ENCODE assay signal across 8 cellular contexts in the genomic region with DNA sequence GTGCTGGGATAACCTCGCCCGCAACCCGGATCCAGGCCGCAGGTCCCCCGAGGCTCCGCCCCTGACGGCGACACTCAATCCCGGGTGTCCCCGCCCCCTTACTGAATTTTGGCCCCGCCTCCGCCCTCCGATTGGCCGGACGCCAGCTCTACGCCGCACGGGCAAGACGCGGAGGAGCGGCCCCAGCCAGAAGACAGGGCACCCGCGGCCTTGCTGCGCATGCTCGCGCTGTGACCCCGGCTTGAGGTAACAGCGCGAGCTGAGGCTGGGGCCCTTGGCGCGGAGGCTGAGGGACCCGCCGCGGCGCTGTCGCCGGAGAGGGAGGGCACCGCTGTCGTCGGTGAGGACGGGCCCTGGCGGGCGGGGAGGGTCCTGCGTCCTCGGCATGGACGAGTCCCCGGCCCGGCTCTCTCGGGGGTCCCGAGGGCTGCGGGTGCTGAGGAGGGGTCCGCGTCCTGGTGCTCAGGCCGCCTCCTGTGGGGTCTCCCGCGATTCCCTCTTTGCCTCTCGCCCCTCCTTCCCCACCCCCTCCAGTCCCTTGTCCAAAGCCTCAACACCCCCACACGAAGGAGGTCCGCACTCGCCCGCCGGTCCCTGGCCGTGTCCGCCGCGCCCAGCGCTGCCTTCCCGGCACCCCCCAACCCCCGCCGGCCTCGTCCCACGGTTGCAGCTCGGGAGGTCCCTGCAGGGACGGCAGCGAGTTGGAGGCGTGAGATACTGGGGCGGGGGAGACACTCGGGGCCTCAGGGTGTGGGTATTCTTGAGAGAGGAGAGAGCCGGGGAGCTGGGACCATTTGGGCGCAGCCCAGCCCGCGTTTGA. TPM values are rescaled to one million over a fixed set of nuclear protein-coding genes. Genes with fewer than 3 reads are reported as not detected.
DNase-seq lines count a peak whose midpoint lies in the region; ATAC-seq and TF ChIP-seq lines count a peak whose summit lies in the region.

A gene with protein sequence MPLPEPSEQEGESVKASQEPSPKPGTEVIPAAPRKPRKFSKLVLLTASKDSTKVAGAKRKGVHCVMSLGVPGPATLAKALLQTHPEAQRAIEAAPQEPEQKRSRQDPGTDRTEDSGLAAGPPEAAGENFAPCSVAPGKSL (plus strand): TSS at position 189 of the 820 bp plus-strand sequence. CDS start 13,235 bp downstream, outside the sequence.

- POLR2A ChIA-PET in SK-N-SH (lab: Yijun Ruan, JAX), result interaction anchor here (0.7 to 2.8 kb wide), 8 partner anchors 10 to 163 kb away, joined by 3 to 13 read pairs (median 4); a partner anchor contains a TSS

- H3K27ac ChIP-seq in SK-N-SH (ENCODE audit: low read depth in 2 of 2, low read length in 1 of 2), result peak within 1 kb of the TSS; percentile 93 to 94
- peak within 1 kb of the TSS; percentile 95 for H3K27ac ChIP-seq in suprapubic skin

- DNase-seq in GM06990 (ENCODE audit: extremely low read depth, insufficient read length) (peak; percentile 99), NCI-H1048 (lab: John Stamatoyannopoulos, UW) (peak; percentile 53), SK-N-SH (peak; percentile 95), germinal center (ENCODE audit: low spot score) (peak; percentile 94), nucleus accumbens (lab: John Stamatoyannopoulos, UW) (peak in 55 of 56 donors; percentile 75 to 99 (median 98)), suprapubic skin (ENCODE audit: low spot score in 2 of 2) (peak; percentile 98 to 99)
- DNase-seq in activated naive CD4-positive, alpha-beta T cell treated with anti-CD3 and anti-CD28 coated beads, Interleukin-2, amount 50 U/mL, for 16 hours, result peak; percentile 99

- H2AFZ ChIP-seq in SK-N-SH (ENCODE audit: low read depth), result peak within 1 kb of the TSS; percentile 96

- H3K36me3 ChIP-seq in GM06990 (ENCODE audit: control insufficient read depth, insufficient read depth, low read length) (no peaks in the 10 kb centered on the region), SK-N-SH (replicated peaks in 1 of 2; ENCODE audit: control insufficient read depth in 1 of 2, insufficient read depth in 2 of 2, low read length in 1 of 2) (peaks cover 0 to 4% of the 10 kb centered on the region in 2 experiments), suprapubic skin (no peaks in the 10 kb centered on the region)

- no peak for TF ChIP-seq POLR2A in suprapubic skin (IDR thresholded peaks at IDR 0.05)

- peak within 1 kb of the TSS; percentile 90 for H3K4me2 ChIP-seq in SK-N-SH

- H4K20me1 ChIP-seq in SK-N-SH (ENCODE audit: insufficient read depth), result no peaks in the 10 kb centered on the region

- whole genome bisulfite sequencing in SK-N-SH (ENCODE audit: low lambda C conversion rate), result 2% methylated on average over 41 of the region's 82 CpGs
- WGBS in suprapubic skin, result 0% methylated on average over 7 of the region's 82 CpGs

- no peak for TF ChIP-seq RAD21 in SK-N-SH (IDR thresholded peaks at IDR 0.05; ENCODE audit: low read length)

- peaks cover 12% of the 10 kb centered on the region for H3F3A ChIP-seq in SK-N-SH (replicated peaks; ENCODE audit: insufficient read depth)

- CTCF ChIA-PET in SK-N-SH (lab: Yijun Ruan, JAX), result interaction anchor here (0.8 to 4.1 kb wide), 11 partner anchors 11 to 246 kb away, joined by 3 to 27 read pairs (median 4); no protein-coding TSS in a partner anchor

- peak within 1 kb of the TSS; percentile 86 for H3K9ac ChIP-seq in SK-N-SH

- TF ChIP-seq CTCF in GM06990 (IDR thresholded peaks at IDR 0.05; ENCODE audit: insufficient read depth, low read length, poor library complexity, severe bottlenecking), result no peak
- TF ChIP-seq CTCF in SK-N-SH (IDR thresholded peaks at IDR 0.05), result no peak
- TF ChIP-seq CTCF in suprapubic skin (IDR thresholded peaks at IDR 0.05), result peak in 1 of 2 donors; percentile 6

- peak; percentile 60 for ATAC-seq in HG02571 (IDR thresholded peaks at IDR 0.05; ENCODE audit: unreplicated experiment)

- H3K4me1 ChIP-seq in SK-N-SH (ENCODE audit: control insufficient read depth in 1 of 2, insufficient read depth in 2 of 2, low read depth in 1 of 2, low read length in 1 of 2) (peaks cover 0 to 6% of the 10 kb centered on the region in 2 experiments; a peak in 1 of 4 replicates), suprapubic skin (peaks cover 16% of the 10 kb centered on the region)

- no peaks in the 10 kb centered on the region for H3K27me3 ChIP-seq in GM06990 (replicated peaks; ENCODE audit: control insufficient read depth, insufficient read depth, low read length)
- no peaks in the 10 kb centered on the region for H3K27me3 ChIP-seq in SK-N-SH (ENCODE audit: insufficient read depth)
- H3K27me3 ChIP-seq in suprapubic skin, result no peaks in the 10 kb centered on the region

- H3K4me3 ChIP-seq in GM06990 (replicated peaks; ENCODE audit: low read depth, low read length) (peak within 1 kb of the TSS; percentile 96), SK-N-SH (ENCODE audit: low read depth in 2 of 2, low read length in 1 of 2) (peak within 1 kb of the TSS; percentile 73 to 84), suprapubic skin (peak within 1 kb of the TSS; percentile 86)

- H3K79me2 ChIP-seq in SK-N-SH (ENCODE audit: insufficient read depth), result peaks cover 39% of the 10 kb centered on the region

- no peaks in the 10 kb centered on the region for H3K9me3 ChIP-seq in SK-N-SH
- no peaks in the 10 kb centered on the region for H3K9me3 ChIP-seq in suprapubic skin

- H3K9me2 ChIP-seq in SK-N-SH, result no peaks in the 10 kb centered on the region

- TF ChIP-seq EP300 in SK-N-SH (IDR thresholded peaks at IDR 0.05; ENCODE audit: borderline replicate concordance in 1 of 2, low read depth in 1 of 2, low read length in 1 of 2), result no peak; a peak in 1 of 4 replicates
- TF ChIP-seq EP300 in suprapubic skin (IDR thresholded peaks at IDR 0.05), result no peak

TF ChIP-seq in SK-N-SH, 30 proteins besides CTCF, POLR2A, EP300 and RAD21:
- TF ChIP-seq, protein P1, sequence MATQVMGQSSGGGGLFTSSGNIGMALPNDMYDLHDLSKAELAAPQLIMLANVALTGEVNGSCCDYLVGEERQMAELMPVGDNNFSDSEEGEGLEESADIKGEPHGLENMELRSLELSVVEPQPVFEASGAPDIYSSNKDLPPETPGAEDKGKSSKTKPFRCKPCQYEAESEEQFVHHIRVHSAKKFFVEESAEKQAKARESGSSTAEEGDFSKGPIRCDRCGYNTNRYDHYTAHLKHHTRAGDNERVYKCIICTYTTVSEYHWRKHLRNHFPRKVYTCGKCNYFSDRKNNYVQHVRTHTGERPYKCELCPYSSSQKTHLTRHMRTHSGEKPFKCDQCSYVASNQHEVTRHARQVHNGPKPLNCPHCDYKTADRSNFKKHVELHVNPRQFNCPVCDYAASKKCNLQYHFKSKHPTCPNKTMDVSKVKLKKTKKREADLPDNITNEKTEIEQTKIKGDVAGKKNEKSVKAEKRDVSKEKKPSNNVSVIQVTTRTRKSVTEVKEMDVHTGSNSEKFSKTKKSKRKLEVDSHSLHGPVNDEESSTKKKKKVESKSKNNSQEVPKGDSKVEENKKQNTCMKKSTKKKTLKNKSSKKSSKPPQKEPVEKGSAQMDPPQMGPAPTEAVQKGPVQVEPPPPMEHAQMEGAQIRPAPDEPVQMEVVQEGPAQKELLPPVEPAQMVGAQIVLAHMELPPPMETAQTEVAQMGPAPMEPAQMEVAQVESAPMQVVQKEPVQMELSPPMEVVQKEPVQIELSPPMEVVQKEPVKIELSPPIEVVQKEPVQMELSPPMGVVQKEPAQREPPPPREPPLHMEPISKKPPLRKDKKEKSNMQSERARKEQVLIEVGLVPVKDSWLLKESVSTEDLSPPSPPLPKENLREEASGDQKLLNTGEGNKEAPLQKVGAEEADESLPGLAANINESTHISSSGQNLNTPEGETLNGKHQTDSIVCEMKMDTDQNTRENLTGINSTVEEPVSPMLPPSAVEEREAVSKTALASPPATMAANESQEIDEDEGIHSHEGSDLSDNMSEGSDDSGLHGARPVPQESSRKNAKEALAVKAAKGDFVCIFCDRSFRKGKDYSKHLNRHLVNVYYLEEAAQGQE (IDR thresholded peaks at IDR 0.05; ENCODE audit: low read depth, low read length), result 0 out of 2 replicates have a peak, but pooled peaks have one; percentile 15
- TF ChIP-seq, protein P2, sequence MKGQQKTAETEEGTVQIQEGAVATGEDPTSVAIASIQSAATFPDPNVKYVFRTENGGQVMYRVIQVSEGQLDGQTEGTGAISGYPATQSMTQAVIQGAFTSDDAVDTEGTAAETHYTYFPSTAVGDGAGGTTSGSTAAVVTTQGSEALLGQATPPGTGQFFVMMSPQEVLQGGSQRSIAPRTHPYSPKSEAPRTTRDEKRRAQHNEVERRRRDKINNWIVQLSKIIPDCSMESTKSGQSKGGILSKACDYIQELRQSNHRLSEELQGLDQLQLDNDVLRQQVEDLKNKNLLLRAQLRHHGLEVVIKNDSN (IDR thresholded peaks at IDR 0.05; ENCODE audit: borderline replicate concordance, low read depth), result no peak
- TF ChIP-seq MEF2A (IDR thresholded peaks at IDR 0.05; ENCODE audit: borderline replicate concordance, low read depth) (no peak), TAF1 (IDR thresholded peaks at IDR 0.05; ENCODE audit: borderline replicate concordance, low read depth, low read length) (peak; percentile 70), NFIC (IDR thresholded peaks at IDR 0.05; ENCODE audit: borderline replicate concordance) (peak; percentile 62; the same call in 1 of the 2 replicates), POLR2AphosphoS5 (IDR thresholded peaks at IDR 0.05; ENCODE audit: low read depth, low read length) (peak; percentile 52), RXRA (IDR thresholded peaks at IDR 0.05; ENCODE audit: borderline replicate concordance, low read depth) (peak; percentile 30; the same call in 1 of the 2 replicates), NRF1 (IDR thresholded peaks at IDR 0.05; ENCODE audit: low read depth, low read length) (peak; percentile 95), MXI1 (IDR thresholded peaks at IDR 0.05; ENCODE audit: low read depth, low read length) (peak; percentile 61)
- TF ChIP-seq, protein P3, sequence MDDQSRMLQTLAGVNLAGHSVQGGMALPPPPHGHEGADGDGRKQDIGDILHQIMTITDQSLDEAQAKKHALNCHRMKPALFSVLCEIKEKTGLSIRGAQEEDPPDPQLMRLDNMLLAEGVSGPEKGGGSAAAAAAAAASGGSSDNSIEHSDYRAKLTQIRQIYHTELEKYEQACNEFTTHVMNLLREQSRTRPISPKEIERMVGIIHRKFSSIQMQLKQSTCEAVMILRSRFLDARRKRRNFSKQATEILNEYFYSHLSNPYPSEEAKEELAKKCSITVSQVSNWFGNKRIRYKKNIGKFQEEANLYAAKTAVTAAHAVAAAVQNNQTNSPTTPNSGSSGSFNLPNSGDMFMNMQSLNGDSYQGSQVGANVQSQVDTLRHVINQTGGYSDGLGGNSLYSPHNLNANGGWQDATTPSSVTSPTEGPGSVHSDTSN (IDR thresholded peaks at IDR 0.05), result no peak

RNA-seq across cellular contexts. Expression of the gene that starts here (rescaled TPM):
- 56.4 and 64.8 TPM in 2 replicates for polyA plus RNA-seq in SK-N-SH (2012; rRNA removed)
- polyA plus RNA-seq in SK-N-SH (2012; cell fraction: cytosol; rRNA removed), result 26.4 and 44.3 TPM in 2 replicates
- polyA plus RNA-seq in SK-N-SH (2012; cell fraction: nucleus; rRNA removed), result 29.4 and 41.7 TPM in 2 replicates
- 10 to 100 TPM; 31.5 to 42.1 (median 34.7) TPM for total RNA-seq in suprapubic skin

Comparison
In these comparisons a context has a peak if more than half of its experiments do, and no peak if none do; other contexts are left out.
1. Peak in every context shown above with its lines: DNase-seq, ATAC-seq, H3K4me3 ChIP-seq and H3K27ac ChIP-seq.